2 cellular contexts compared by ENCODE assay signal in the genomic region with DNA sequence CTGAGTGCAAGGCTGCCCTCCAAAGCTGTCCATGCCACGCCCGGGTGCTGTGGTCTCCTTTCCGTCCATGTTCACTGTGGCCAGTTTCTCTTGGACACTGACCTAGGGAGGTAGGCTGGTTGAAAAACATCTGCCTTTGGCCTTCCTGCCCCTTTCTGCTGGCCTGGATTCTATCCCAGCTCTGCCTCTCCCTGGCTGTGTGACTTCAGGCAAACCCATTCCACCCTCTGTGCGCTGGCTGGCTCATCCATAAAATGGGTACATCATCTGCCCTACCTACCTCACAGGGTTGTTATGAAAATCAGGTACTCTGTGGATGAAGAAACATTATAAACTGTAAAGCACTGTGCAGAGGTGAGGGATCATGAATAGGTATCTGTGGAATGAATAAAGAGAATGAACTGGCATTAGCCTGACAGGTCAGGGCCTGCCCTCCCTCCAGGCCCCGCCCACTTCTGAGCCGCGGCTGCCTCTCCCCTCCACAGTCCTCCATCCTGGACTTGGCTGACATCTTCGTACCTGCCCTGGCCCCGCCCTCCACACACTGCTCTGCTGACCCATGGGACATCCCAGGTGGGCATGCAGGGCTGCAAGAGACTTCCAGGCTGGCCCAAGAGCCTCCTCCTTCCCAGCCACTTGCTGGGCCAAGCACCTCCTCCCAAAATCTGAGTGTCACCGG.
A peak's percentile ranks its signal among the peaks of the same experiment; 100 is the strongest.
TF ChIP-seq lines count a peak whose summit lies in the region.

No MANE protein-coding gene starts in this region.

TF ChIP-seq in HEK293, 187 proteins besides CTCF, POLR2A, EP300 and RAD21 (continued from another document):
- TF ChIP-seq SP3 (tag by site-specific recombination; IDR thresholded peaks at IDR 0.05), result peak; percentile 68
- no peak for TF ChIP-seq ZNF670 (tag by site-specific recombination; IDR thresholded peaks at IDR 0.05; ENCODE audit: low read depth)
- no peak for TF ChIP-seq ZXDB (tag by site-specific recombination; IDR thresholded peaks at IDR 0.05)
- TF ChIP-seq ZNF174 (tag by site-specific recombination; IDR thresholded peaks at IDR 0.05), result no peak
- no peak for TF ChIP-seq ZNF138 (tag by site-specific recombination; IDR thresholded peaks at IDR 0.05; ENCODE audit: borderline replicate concordance)
- TF ChIP-seq, protein P1, sequence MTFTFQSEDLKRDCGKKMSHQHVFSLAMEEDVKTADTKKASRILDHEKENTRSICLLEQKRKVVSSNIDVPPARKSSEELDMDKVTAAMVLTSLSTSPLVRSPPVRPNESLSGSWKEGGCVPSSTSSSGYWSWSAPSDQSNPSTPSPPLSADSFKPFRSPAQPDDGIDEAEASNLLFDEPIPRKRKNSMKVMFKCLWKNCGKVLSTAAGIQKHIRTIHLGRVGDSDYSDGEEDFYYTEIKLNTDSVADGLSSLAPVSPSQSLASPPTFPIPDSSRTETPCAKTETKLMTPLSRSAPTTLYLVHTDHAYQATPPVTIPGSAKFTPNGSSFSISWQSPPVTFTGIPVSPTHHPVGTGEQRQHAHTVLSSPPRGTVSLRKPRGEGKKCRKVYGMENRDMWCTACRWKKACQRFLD (tag by site-specific recombination; IDR thresholded peaks at IDR 0.05), result no peak
- no peak for TF ChIP-seq ZNF146 (tag by site-specific recombination; IDR thresholded peaks at IDR 0.05)
- no peak for TF ChIP-seq ZNF184 (tag by site-specific recombination; IDR thresholded peaks at IDR 0.05)
- TF ChIP-seq ZNF558 (tag by site-specific recombination; IDR thresholded peaks at IDR 0.05), result no peak
- TF ChIP-seq ZNF600 (tag by site-specific recombination; IDR thresholded peaks at IDR 0.05), result 0 out of 2 replicates have a peak, but pooled peaks have one; percentile 23
- peak; percentile 56; the same call in 1 of the 2 replicates for TF ChIP-seq KLF9 (tag by site-specific recombination; IDR thresholded peaks at IDR 0.05; ENCODE audit: low read depth)
- TF ChIP-seq BCL11B (tag by site-specific recombination; IDR thresholded peaks at IDR 0.05; ENCODE audit: low read depth), result no peak

TF ChIP-seq in HepG2, 621 proteins besides CTCF, POLR2A, EP300 and RAD21 (continued from another document and continues in another):
- TF ChIP-seq, protein P2, sequence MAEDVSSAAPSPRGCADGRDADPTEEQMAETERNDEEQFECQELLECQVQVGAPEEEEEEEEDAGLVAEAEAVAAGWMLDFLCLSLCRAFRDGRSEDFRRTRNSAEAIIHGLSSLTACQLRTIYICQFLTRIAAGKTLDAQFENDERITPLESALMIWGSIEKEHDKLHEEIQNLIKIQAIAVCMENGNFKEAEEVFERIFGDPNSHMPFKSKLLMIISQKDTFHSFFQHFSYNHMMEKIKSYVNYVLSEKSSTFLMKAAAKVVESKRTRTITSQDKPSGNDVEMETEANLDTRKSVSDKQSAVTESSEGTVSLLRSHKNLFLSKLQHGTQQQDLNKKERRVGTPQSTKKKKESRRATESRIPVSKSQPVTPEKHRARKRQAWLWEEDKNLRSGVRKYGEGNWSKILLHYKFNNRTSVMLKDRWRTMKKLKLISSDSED (CRISPR knock-in tag; IDR thresholded peaks at IDR 0.05), result no peak
- TF ChIP-seq, protein P3, sequence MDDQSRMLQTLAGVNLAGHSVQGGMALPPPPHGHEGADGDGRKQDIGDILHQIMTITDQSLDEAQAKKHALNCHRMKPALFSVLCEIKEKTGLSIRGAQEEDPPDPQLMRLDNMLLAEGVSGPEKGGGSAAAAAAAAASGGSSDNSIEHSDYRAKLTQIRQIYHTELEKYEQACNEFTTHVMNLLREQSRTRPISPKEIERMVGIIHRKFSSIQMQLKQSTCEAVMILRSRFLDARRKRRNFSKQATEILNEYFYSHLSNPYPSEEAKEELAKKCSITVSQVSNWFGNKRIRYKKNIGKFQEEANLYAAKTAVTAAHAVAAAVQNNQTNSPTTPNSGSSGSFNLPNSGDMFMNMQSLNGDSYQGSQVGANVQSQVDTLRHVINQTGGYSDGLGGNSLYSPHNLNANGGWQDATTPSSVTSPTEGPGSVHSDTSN (CRISPR knock-in tag; IDR thresholded peaks at IDR 0.05; ENCODE audit: borderline replicate concordance), result no peak
- TF ChIP-seq ZNF770 (CRISPR knock-in tag; IDR thresholded peaks at IDR 0.05) (no peak), MLLT10 (CRISPR knock-in tag; IDR thresholded peaks at IDR 0.05) (no peak), ZNF577 (CRISPR knock-in tag; IDR thresholded peaks at IDR 0.05; ENCODE audit: borderline replicate concordance, low read depth) (no peak), ZNF841 (CRISPR knock-in tag; IDR thresholded peaks at IDR 0.05; ENCODE audit: borderline replicate concordance) (no peak), PHB2 (IDR thresholded peaks at IDR 0.05; ENCODE audit: partially characterized antibody) (no peak), MED13 (CRISPR knock-in tag; IDR thresholded peaks at IDR 0.05) (no peak), REST (IDR thresholded peaks at IDR 0.05; ENCODE audit: borderline replicate concordance in 1 of 2, low read depth in 1 of 2, low read length in 2 of 2) (no peak), ZHX2 (IDR thresholded peaks at IDR 0.05; ENCODE audit: low read depth) (no peak), ZHX2 (CRISPR knock-in tag; IDR thresholded peaks at IDR 0.05; ENCODE audit: borderline replicate concordance) (no peak), SP2 (CRISPR knock-in tag; IDR thresholded peaks at IDR 0.05) (no peak), CEBPG (CRISPR knock-in tag; IDR thresholded peaks at IDR 0.05) (no peak), ZNF17 (CRISPR knock-in tag; IDR thresholded peaks at IDR 0.05) (no peak), SMARCE1 (IDR thresholded peaks at IDR 0.05; ENCODE audit: borderline replicate concordance) (no peak), ZNF432 (CRISPR knock-in tag; IDR thresholded peaks at IDR 0.05; ENCODE audit: borderline replicate concordance) (no peak), CERS6 (CRISPR knock-in tag; IDR thresholded peaks at IDR 0.05) (no peak), TEAD2 (CRISPR knock-in tag; IDR thresholded peaks at IDR 0.05) (no peak), KDM5B (CRISPR knock-in tag; IDR thresholded peaks at IDR 0.05; ENCODE audit: borderline replicate concordance) (no peak)
- TF ChIP-seq, protein P4, sequence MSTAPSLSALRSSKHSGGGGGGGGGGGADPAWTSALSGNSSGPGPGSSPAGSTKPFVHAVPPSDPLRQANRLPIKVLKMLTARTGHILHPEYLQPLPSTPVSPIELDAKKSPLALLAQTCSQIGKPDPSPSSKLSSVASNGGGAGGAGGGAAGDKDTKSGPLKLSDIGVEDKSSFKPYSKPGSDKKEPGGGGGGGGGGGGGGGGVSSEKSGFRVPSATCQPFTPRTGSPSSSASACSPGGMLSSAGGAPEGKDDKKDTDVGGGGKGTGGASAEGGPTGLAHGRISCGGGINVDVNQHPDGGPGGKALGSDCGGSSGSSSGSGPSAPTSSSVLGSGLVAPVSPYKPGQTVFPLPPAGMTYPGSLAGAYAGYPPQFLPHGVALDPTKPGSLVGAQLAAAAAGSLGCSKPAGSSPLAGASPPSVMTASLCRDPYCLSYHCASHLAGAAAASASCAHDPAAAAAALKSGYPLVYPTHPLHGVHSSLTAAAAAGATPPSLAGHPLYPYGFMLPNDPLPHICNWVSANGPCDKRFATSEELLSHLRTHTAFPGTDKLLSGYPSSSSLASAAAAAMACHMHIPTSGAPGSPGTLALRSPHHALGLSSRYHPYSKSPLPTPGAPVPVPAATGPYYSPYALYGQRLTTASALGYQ (CRISPR knock-in tag; IDR thresholded peaks at IDR 0.05), result no peak
- TF ChIP-seq, protein P5, sequence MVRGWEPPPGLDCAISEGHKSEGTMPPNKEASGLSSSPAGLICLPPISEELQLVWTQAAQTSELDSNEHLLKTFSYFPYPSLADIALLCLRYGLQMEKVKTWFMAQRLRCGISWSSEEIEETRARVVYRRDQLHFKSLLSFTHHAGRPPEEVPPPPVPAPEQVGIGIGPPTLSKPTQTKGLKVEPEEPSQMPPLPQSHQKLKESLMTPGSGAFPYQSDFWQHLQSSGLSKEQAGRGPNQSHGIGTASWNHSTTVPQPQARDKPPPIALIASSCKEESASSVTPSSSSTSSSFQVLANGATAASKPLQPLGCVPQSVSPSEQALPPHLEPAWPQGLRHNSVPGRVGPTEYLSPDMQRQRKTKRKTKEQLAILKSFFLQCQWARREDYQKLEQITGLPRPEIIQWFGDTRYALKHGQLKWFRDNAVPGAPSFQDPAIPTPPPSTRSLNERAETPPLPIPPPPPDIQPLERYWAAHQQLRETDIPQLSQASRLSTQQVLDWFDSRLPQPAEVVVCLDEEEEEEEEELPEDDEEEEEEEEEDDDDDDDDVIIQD (CRISPR knock-in tag; IDR thresholded peaks at IDR 0.05; ENCODE audit: low read depth), result no peak
